13 cellular contexts compared by ENCODE assay signal in genomic region chr6:119467478-119468081, GRCh38.
DNase-seq lines count a peak whose midpoint lies in the region; ATAC-seq and TF ChIP-seq lines count a peak whose summit lies in the region.
"Had no signal": no experiment of that assay in that cellular context is flagged by ENCODE, and none has a peak within 500 bp of the region (broad histone marks: within the 10 kb centered on the region; RNA-seq: fewer than 3 reads in every experiment).

No MANE protein-coding gene starts in this region.

- peak overlapping the region; percentile 63 for H2AFZ ChIP-seq in DND-41 (ENCODE audit: low read depth, low read length)

- intact Hi-C loops in psoas muscle (cut with DNase I) = no loop called here

- no peaks in the 10 kb centered on the region for H3K27me3 ChIP-seq in DND-41 (ENCODE audit: insufficient read depth, low read length, poor library complexity)
- no peaks in the 10 kb centered on the region for H3K27me3 ChIP-seq in MG63
- no peaks in the 10 kb centered on the region for H3K27me3 ChIP-seq in duodenal mucosa (ENCODE audit: control insufficient read depth in 1 of 2, insufficient read depth in 2 of 2, low read length in 2 of 2)
- no peaks in the 10 kb centered on the region for H3K27me3 ChIP-seq in psoas muscle (ENCODE audit: insufficient read depth in 3 of 3, low read length in 2 of 3)
- H3K27me3 ChIP-seq: gastrocnemius medialis, Peyer's patch had no signal

- ATAC-seq in DND-41 (ENCODE audit: insufficient read depth, low read depth) (peak; percentile 70), psoas muscle (no peak)
- ATAC-seq: gastrocnemius medialis had no signal

- H3K36me3 ChIP-seq in DND-41 (ENCODE audit: insufficient read depth, low read length) (no peaks in the 10 kb centered on the region), MG63 (no peaks in the 10 kb centered on the region), duodenal mucosa (ENCODE audit: control insufficient read depth in 1 of 2, insufficient read depth in 2 of 2, low read length in 2 of 2) (no peaks in the 10 kb centered on the region), psoas muscle (ENCODE audit: insufficient read depth in 1 of 2, low read depth in 1 of 2) (no peaks in the 10 kb centered on the region)
- H3K36me3 ChIP-seq: gastrocnemius medialis, HAP-1, Peyer's patch had no signal

- no peak for TF ChIP-seq CTCF in DND-41 (IDR thresholded peaks at IDR 0.05; ENCODE audit: borderline replicate concordance, extremely low read depth, low read length, poor library complexity, severe bottlenecking)
- no peak for TF ChIP-seq CTCF in psoas muscle (IDR thresholded peaks at IDR 0.05)

- peak overlapping the region; percentile 56 for H3K4me2 ChIP-seq in DND-41 (ENCODE audit: insufficient read depth, low read length)

- H3K9me3 ChIP-seq in DND-41 (ENCODE audit: insufficient read depth, low read length, severe bottlenecking) (no peaks in the 10 kb centered on the region), MG63 (no peaks in the 10 kb centered on the region), duodenal mucosa (ENCODE audit: control insufficient read depth in 1 of 2, low read length in 2 of 2) (no peaks in the 10 kb centered on the region), psoas muscle (no peaks in the 10 kb centered on the region)
- H3K9me3 ChIP-seq: gastrocnemius medialis, HAP-1, Peyer's patch had no signal

- H3K4me1 ChIP-seq in DND-41 (ENCODE audit: insufficient read depth, low read length) (peaks cover 34% of the 10 kb centered on the region), duodenal mucosa (ENCODE audit: control insufficient read depth in 1 of 2, insufficient read depth in 2 of 2, low read length in 2 of 2) (peaks cover 0 to 8% of the 10 kb centered on the region in 2 donors), psoas muscle (no peaks in the 10 kb centered on the region)
- H3K4me1 ChIP-seq: gastrocnemius medialis, HAP-1, Peyer's patch had no signal

- DNase-seq in DND-41 (no peak), MG63 (no peak), psoas muscle (no peak), hippocampal formation (lab: John Stamatoyannopoulos, UW) (no peak)
- no peak for DNase-seq in activated naive CD4-positive, alpha-beta T cell treated with anti-CD3 and anti-CD28 coated beads, Interleukin-2, amount 50 U/mL, for 16 hours
- DNase-seq in stimulated activated naive CD4-positive, alpha-beta T cell (lab: John Stamatoyannopoulos, UW) = no peak
- DNase-seq: activated CD4-positive, alpha-beta T cell treated with anti-CD3 and anti-CD28 coated beads, Interleukin-2, amount 50 U/mL, for 1 hour; anterior cingulate cortex; gastrocnemius medialis; Peyer's patch; stimulated activated CD4-positive, alpha-beta T cell treated with anti-CD3 and anti-CD28 coated beads, Interleukin-12 subunit alpha, Interleukin-12 subunit beta, amount 100 ng/mL, for 4 hours had no signal

- H3K9ac ChIP-seq in DND-41 (ENCODE audit: low read depth, low read length) = 0 out of 2 replicates have a peak overlapping the region, but pooled peaks have one; percentile 29
- H3K9ac ChIP-seq in duodenal mucosa (ENCODE audit: low read depth in 1 of 2, low read length in 2 of 2) = no peak overlapping the region

- no peaks in the 10 kb centered on the region for H3K79me2 ChIP-seq in DND-41 (ENCODE audit: insufficient read depth, low read length)

- WGBS in psoas muscle, 3 donors = 62 to 78% (median 68%) methylated on average over 2 of the region's 2 CpGs

- H3K27ac ChIP-seq in DND-41 (ENCODE audit: low read length) (peak overlapping the region; percentile 69), duodenal mucosa (ENCODE audit: low read depth, low read length) (no peak overlapping the region), psoas muscle (no peak overlapping the region)
- H3K27ac ChIP-seq: Peyer's patch had no signal

- H3K4me3 ChIP-seq in DND-41 (ENCODE audit: low read depth in 1 of 2, low read length in 2 of 2) (peak overlapping the region; percentile 2 to 43; a peak in 2 of 4 replicates), MG63 (peak overlapping the region; percentile 21; the same call in 1 of the 2 replicates), duodenal mucosa (ENCODE audit: low read depth in 1 of 2, low read length in 2 of 2) (peak overlapping the region; percentile 0 to 27), psoas muscle (peak overlapping the region; percentile 23)
- H3K4me3 ChIP-seq: HAP-1 had no signal

- H4K20me1 ChIP-seq in DND-41 (ENCODE audit: insufficient read depth, low read length) = no peaks in the 10 kb centered on the region
